14 cellular contexts compared by ENCODE assay signal in the genomic region with DNA sequence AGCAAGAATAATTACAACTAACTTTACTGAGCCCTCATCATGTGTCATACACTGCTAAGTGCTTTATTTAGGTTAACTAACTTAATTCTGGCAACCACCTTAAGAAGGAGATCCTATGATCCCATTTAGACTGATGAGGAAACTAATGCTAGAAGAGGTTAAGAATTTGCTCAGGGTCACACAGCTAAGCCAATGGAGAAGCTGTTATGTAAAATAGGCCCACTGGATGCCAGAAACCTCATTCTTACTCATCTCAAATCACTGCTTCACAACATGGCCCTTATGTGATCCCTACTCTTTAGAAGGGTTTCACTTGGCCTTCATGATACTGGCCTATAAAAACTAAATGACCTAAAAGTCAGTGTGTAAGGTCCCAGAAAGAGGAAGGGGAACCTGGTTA. TPM values are rescaled to one million over a fixed set of nuclear protein-coding genes. Genes with fewer than 3 reads are reported as not detected.
"Had no signal": no experiment of that assay in that cellular context is flagged by ENCODE, and none has a peak within 500 bp of the region (broad histone marks: within the 10 kb centered on the region; RNA-seq: fewer than 3 reads in every experiment).

No MANE protein-coding gene starts in this region.

- DNase-seq: activated B cell treated with CpG ODN at 0.5 μM for 24 hours; activated CD4-positive, alpha-beta T cell treated with anti-CD3 and anti-CD28 coated beads, Interleukin-2, amount 10 ng/mL, durations not matched to agents 24 days and 14 days; activated naive CD4-positive, alpha-beta T cell; aorta; left lung; mesenchymal stem cell; nephron progenitor cell; psoas muscle; right lobe of liver; spleen; stimulated activated CD4-positive, alpha-beta T cell treated with anti-CD3 and anti-CD28 coated beads, Interleukin-1b, Interleukin-23, amount 100 ng/mL, for 48 hours; stimulated activated naive CD4-positive, alpha-beta T cell treated with Interleukin-2 at 50 U/mL for 16 hours had no signal

- ATAC-seq: psoas muscle, right lobe of liver had no signal

- H3K4me1 ChIP-seq: left lung, psoas muscle, right lobe of liver, spleen, suprapubic skin had no signal

- H3K27me3 ChIP-seq: right lobe of liver, spleen, suprapubic skin had no signal

- H3K4me3 ChIP-seq: cardiac muscle cell, left lung, psoas muscle, right lobe of liver, spleen, suprapubic skin had no signal

- H3K27ac ChIP-seq: cardiac muscle cell, left lung, psoas muscle, right lobe of liver, spleen, suprapubic skin had no signal

- H3K36me3 ChIP-seq: cardiac muscle cell, left lung, right lobe of liver, spleen, suprapubic skin had no signal

- H3K9me3 ChIP-seq: left lung, psoas muscle, right lobe of liver, spleen, suprapubic skin had no signal

RNA-seq across cellular contexts. Expression of a gene that starts 41.2 kb away (rescaled TPM):
- polyA plus RNA-seq: aorta had no signal
